ENCODE assay signal across 14 cellular contexts in genomic region chr1:21634481-21635137, GRCh38. TPM values are rescaled to one million over a fixed set of nuclear protein-coding genes. Genes with fewer than 3 reads are reported as not detected.
A peak's percentile ranks its signal among the peaks of the same experiment; 100 is the strongest.
DNase-seq lines count a peak whose midpoint lies in the region; ATAC-seq and FAIRE-seq lines count a peak whose summit lies in the region.
"Had no signal": no experiment of that assay in that cellular context is flagged by ENCODE, and none has a peak within 500 bp of the region (broad histone marks: within the 10 kb centered on the region; RNA-seq: fewer than 3 reads in every experiment).

No MANE protein-coding gene starts in this region.

- FAIRE-seq in RCC 7860 (lab: Jason Lieb, UNC): no peak
- FAIRE-seq: D721Med, frontal cortex had no signal

- intact Hi-C loops in sciatic nerve (cut with DNase I): no loop called here

- ATAC-seq in sciatic nerve (peak; percentile 23), GM21423 (IDR thresholded peaks at IDR 0.05; ENCODE audit: unreplicated experiment) (no peak)

- DNase-seq in DMS53 treated with DMSO at 0.1 percent for 48 hours (lab: John Stamatoyannopoulos, UW; ENCODE audit: unreplicated experiment) (peak; percentile 78), RCC 7860 (ENCODE audit: low spot score) (peak; percentile 11), kidney tubule cell (ENCODE audit: low spot score) (peak; percentile 37), sciatic nerve (ENCODE audit: low spot score) (no peak), activated gamma-delta T cell (lab: John Stamatoyannopoulos, UW) (no peak), NCI-H774 (lab: John Stamatoyannopoulos, UW) (no peak), HUDEP-2 (lab: John Stamatoyannopoulos, UW; ENCODE audit: unreplicated experiment in 76 of 76) (no peak)
- DNase-seq: activated CD4-positive, alpha-beta T cell treated with anti-CD3 and anti-CD28 coated beads for 1 hour; activated effector memory CD4-positive, alpha-beta T cell treated with Interleukin-2 at 50 U/mL for 16 hours; amniotic stem cell; Right ventricle myocardium superior had no signal

RNA-seq across cellular contexts. Expression of gene RAP1GAP, which starts 34.5 kb away (rescaled TPM):
- total RNA-seq in sciatic nerve: 14.7 TPM

Comparison
In these comparisons a context has a peak if more than half of its experiments do, and no peak if none do; other contexts are left out.
1. DNase-seq: peak in DMS53 treated with DMSO at 0.1 percent for 48 hours (single experiment), RCC 7860 (single experiment) and kidney tubule cell (single experiment); none in sciatic nerve (single experiment), activated gamma-delta T cell (single experiment), NCI-H774 (single experiment) and HUDEP-2 (0 of 76).